ENCODE assay signal across 10 cellular contexts in genomic region chr14:61560323-61560722, GRCh38.
DNase-seq lines count a peak whose midpoint lies in the region; ATAC-seq and TF ChIP-seq lines count a peak whose summit lies in the region.
"Had no signal": no experiment of that assay in that cellular context is flagged by ENCODE, and none has a peak within 500 bp of the region (broad histone marks: within the 10 kb centered on the region; RNA-seq: fewer than 3 reads in every experiment).

No MANE protein-coding gene starts in this region.

- DNase-seq in EH (ENCODE audit: low read depth), result peak; percentile 38
- peak in 1 of 2 experiments; percentile 52 for DNase-seq in SJCRH30
- peak; percentile 81 for DNase-seq in fibroblast of villous mesenchyme (ENCODE audit: low read depth)
- no peak for DNase-seq in gastrocnemius medialis
- no peak for DNase-seq in OCI-M2 (lab: John Stamatoyannopoulos, UW; ENCODE audit: unreplicated experiment)
- DNase-seq in stimulated activated naive CD8-positive, alpha-beta T cell treated with anti-CD3 and anti-CD28 coated beads, Interleukin-15, Interleukin-2, amounts not matched to agents 100 U/mL and 50 U/mL, for 24 hours, result no peak
- DNase-seq: activated CD8-positive, alpha-beta memory T cell treated with anti-CD3 and anti-CD28 coated beads, Interleukin-2, amount 50 U/mL, for 4 hours; stimulated activated CD8-positive, alpha-beta memory T cell treated with anti-CD3 and anti-CD28 coated beads, Interleukin-4, amount 100 ng/mL, for 48 hours had no signal

- intact Hi-C loops in gastrocnemius medialis (cut with DNase I; ENCODE audit: low total_unique reads), result loop anchor here (5.0 to 10.0 kb wide), 2 partner anchors 83 to 134 kb away; partner anchors contain the start of gene HIF1A

- H3K4me1 ChIP-seq in SJCRH30 (peaks cover 53% of the 10 kb centered on the region), gastrocnemius medialis (peaks cover 19 to 37% of the 10 kb centered on the region in 2 donors)

- no peaks in the 10 kb centered on the region for H3K36me3 ChIP-seq in SJCRH30
- no peaks in the 10 kb centered on the region for H3K36me3 ChIP-seq in gastrocnemius medialis

- TF ChIP-seq CTCF in fibroblast of villous mesenchyme (IDR thresholded peaks at IDR 0.05; ENCODE audit: insufficient read depth, low read depth, low read length), result no peak
- TF ChIP-seq CTCF in gastrocnemius medialis (IDR thresholded peaks at IDR 0.05 in 4 of 5, conservative IDR thresholded peaks at IDR 0.05 in 1 of 5), result no peak

- no peaks in the 10 kb centered on the region for H3K9me3 ChIP-seq in SJCRH30 (replicated peaks)
- H3K9me3 ChIP-seq in gastrocnemius medialis, result no peaks in the 10 kb centered on the region

- ATAC-seq in gastrocnemius medialis (peak in 1 of 2 donors; percentile 61), GM18519 (IDR thresholded peaks at IDR 0.05; ENCODE audit: low FRiP score, unreplicated experiment) (no peak), HG02642 (IDR thresholded peaks at IDR 0.05; ENCODE audit: poor library complexity, unreplicated experiment) (no peak)
- no peak for ATAC-seq in stimulated activated naive CD8-positive, alpha-beta T cell treated with anti-CD3 and anti-CD28 coated beads, Interleukin-15, Interleukin-2, amounts not matched to agents 100 U/mL and 50 U/mL, for 24 hours

- H3K27ac ChIP-seq in SJCRH30 (peak overlapping the region; percentile 44), gastrocnemius medialis (peak overlapping the region; percentile 26 to 82 (median 72))

- H3K4me3 ChIP-seq in SJCRH30, result peak overlapping the region; percentile 57
- no peak overlapping the region for H3K4me3 ChIP-seq in fibroblast of villous mesenchyme (ENCODE audit: low read depth, low read length)
- no peak overlapping the region for H3K4me3 ChIP-seq in gastrocnemius medialis

- in situ Hi-C loops in gastrocnemius medialis (cut with MboI; ENCODE audit: low sequenced_read_pairs in 4 of 4), result no loop called here

- H3K27me3 ChIP-seq in SJCRH30, result no peaks in the 10 kb centered on the region
- no peaks in the 10 kb centered on the region for H3K27me3 ChIP-seq in gastrocnemius medialis

- TF ChIP-seq POLR2A in gastrocnemius medialis (IDR thresholded peaks at IDR 0.05), result peak in 1 of 2 donors; percentile 21

Comparison
In these comparisons a context has a peak if more than half of its experiments do, and no peak if none do; other contexts are left out.
1. DNase-seq: peak in EH (single experiment) and fibroblast of villous mesenchyme (single experiment); none in gastrocnemius medialis (0 of 2), OCI-M2 (single experiment) and stimulated activated naive CD8-positive, alpha-beta T cell treated with anti-CD3 and anti-CD28 coated beads, Interleukin-15, Interleukin-2, amounts not matched to agents 100 U/mL and 50 U/mL, for 24 hours (single experiment).